Comparison of ENCODE assay signal across 24 cellular contexts in the genomic region with DNA sequence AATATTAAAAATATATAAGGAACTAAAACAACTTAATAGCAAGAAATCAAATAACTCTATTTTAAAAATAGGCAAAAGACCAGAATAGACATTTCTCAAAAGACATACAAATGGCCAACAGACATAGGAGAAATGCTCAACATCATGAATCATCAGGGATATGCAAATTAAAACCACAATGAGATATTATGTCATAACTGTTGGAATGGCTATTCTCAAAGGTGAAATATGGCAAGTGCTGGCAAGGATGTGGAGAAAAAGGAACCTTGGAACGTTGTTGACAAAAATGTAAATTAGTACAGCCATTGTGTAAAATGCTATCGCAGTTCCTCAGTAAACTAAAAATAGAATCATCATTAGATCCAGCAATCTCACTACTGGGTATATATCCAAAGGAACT.
DNase-seq lines count a peak whose midpoint lies in the region; ATAC-seq, FAIRE-seq and TF ChIP-seq lines count a peak whose summit lies in the region.
"Had no signal": no experiment of that assay in that cellular context is flagged by ENCODE, and none has a peak within 500 bp of the region (broad histone marks: within the 10 kb centered on the region; RNA-seq: fewer than 3 reads in every experiment).

No MANE protein-coding gene starts in this region.

- no peak overlapping the region for H3K9ac ChIP-seq in Karpas-422 (ENCODE audit: low read length)
- H3K9ac ChIP-seq: neural progenitor cell had no signal

- H3K27ac ChIP-seq in Karpas-422 (ENCODE audit: low read length), result no peak overlapping the region
- H3K27ac ChIP-seq: A549, neural progenitor cell, psoas muscle, uterus had no signal

- H3K9me3 ChIP-seq in Karpas-422 (ENCODE audit: low read length), result no peaks in the 10 kb centered on the region
- H3K9me3 ChIP-seq: A549, uterus had no signal

- no peaks in the 10 kb centered on the region for H3K79me2 ChIP-seq in Karpas-422 (ENCODE audit: low read length)

- in situ Hi-C loops in astrocyte of the spinal cord (cut with HindIII; ENCODE audit: low sequenced_read_pairs), result no loop called here

- no peaks in the 10 kb centered on the region for H3K27me3 ChIP-seq in Karpas-422 (ENCODE audit: low read length)
- H3K27me3 ChIP-seq: neural progenitor cell, uterus had no signal

- no peak overlapping the region for H2AFZ ChIP-seq in Karpas-422 (ENCODE audit: low read length)
- H2AFZ ChIP-seq: neural progenitor cell had no signal

- TF ChIP-seq CTCF in AG10803 (conservative IDR thresholded peaks at IDR 0.05; ENCODE audit: low read length), result no peak
- TF ChIP-seq CTCF in astrocyte of the spinal cord (IDR thresholded peaks at IDR 0.05; ENCODE audit: low read depth, low read length), result no peak

- no peaks in the 10 kb centered on the region for H3K36me3 ChIP-seq in Karpas-422 (ENCODE audit: insufficient read depth, low read length)
- H3K36me3 ChIP-seq: neural progenitor cell, uterus had no signal

- H4K20me1 ChIP-seq in Karpas-422 (ENCODE audit: insufficient read depth, low read depth, low read length), result no peaks in the 10 kb centered on the region

- no peak overlapping the region for H3K4me3 ChIP-seq in AG10803 (ENCODE audit: low read length)
- no peak overlapping the region for H3K4me3 ChIP-seq in astrocyte of the spinal cord (ENCODE audit: low read depth, low read length)
- no peak overlapping the region for H3K4me3 ChIP-seq in Karpas-422 (ENCODE audit: low read length)
- H3K4me3 ChIP-seq: A549, neural progenitor cell, psoas muscle, uterus had no signal

- ATAC-seq in HG02870 (IDR thresholded peaks at IDR 0.05; ENCODE audit: unreplicated experiment) (no peak), HG02571 (IDR thresholded peaks at IDR 0.05; ENCODE audit: unreplicated experiment) (no peak)
- ATAC-seq: A549, left lobe of liver, psoas muscle had no signal

- no peaks in the 10 kb centered on the region for H3K9me2 ChIP-seq in Karpas-422 (replicated peaks; ENCODE audit: insufficient read depth, low read length)

- peaks cover 18% of the 10 kb centered on the region for H3K4me1 ChIP-seq in Karpas-422 (ENCODE audit: low read length)
- H3K4me1 ChIP-seq: A549, neural progenitor cell, uterus had no signal

- no peak overlapping the region for H3K4me2 ChIP-seq in Karpas-422 (ENCODE audit: low read depth, low read length, poor library complexity, severe bottlenecking)
- H3K4me2 ChIP-seq: A549, neural progenitor cell had no signal

- FAIRE-seq in RCC 7860 (lab: Jason Lieb, UNC), result no peak
- FAIRE-seq: A549, frontal cortex had no signal

- peak; percentile 52 for DNase-seq in AG10803 (ENCODE audit: low read depth)
- peak; percentile 51 for DNase-seq in HT1080 (ENCODE audit: low read depth)
- peak; percentile 65 for DNase-seq in astrocyte of the spinal cord (ENCODE audit: low read depth, low spot score)
- peak; percentile 26 for DNase-seq in fibroblast of the conjunctiva (ENCODE audit: low read depth)
- no peak for DNase-seq in Karpas-422
- no peak for DNase-seq in RCC 7860 (ENCODE audit: low spot score)
- DNase-seq: activated CD4-positive, alpha-beta T cell treated with anti-CD3 and anti-CD28 coated beads, Interleukin-2, amount 10 ng/mL, durations not matched to agents 24 days and 14 days; activated CD8-positive, alpha-beta memory T cell treated with anti-CD3 and anti-CD28 coated beads, Interleukin-2, amount 50 U/mL, for 4 hours; activated effector memory CD4-positive, alpha-beta T cell treated with anti-CD3 and anti-CD28 coated beads, Interleukin-2, amount 50 U/mL, for 16 hours; C1 segment of cervical spinal cord; effector memory CD4-positive, alpha-beta T cell; KBM-7; NCI-H1092; NCI-H2029; psoas muscle; Right ventricle myocardium superior; T-helper 1 cell; uterus had no signal

Comparison
In these comparisons a context has a peak if more than half of its experiments do, and no peak if none do; other contexts are left out.
1. DNase-seq: peak in AG10803 (single experiment), HT1080 (single experiment), astrocyte of the spinal cord (single experiment) and fibroblast of the conjunctiva (single experiment); none in Karpas-422 (single experiment) and RCC 7860 (single experiment).